Comparison of ENCODE assay signal across 8 cellular contexts in the genomic region with DNA sequence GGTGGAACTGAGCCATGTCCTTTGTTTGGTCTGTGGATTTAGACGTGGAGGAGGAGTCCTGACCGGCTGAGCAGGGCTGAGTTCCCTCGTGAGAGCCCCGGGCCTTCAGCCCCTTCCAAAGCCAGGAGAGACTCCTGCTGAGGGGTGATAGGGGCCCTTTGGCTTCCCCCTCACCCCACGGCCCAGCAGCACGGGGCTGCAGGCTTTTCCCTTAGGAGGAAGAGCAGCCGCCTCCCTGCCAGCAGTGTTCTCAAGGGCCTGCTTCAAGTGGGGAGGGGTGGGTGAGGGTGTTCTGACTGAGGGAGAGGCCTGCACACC. TPM values are rescaled to one million over a fixed set of nuclear protein-coding genes. Genes with fewer than 3 reads are reported as not detected.
A peak's percentile ranks its signal among the peaks of the same experiment; 100 is the strongest.
DNase-seq lines count a peak whose midpoint lies in the region; ATAC-seq, FAIRE-seq and TF ChIP-seq lines count a peak whose summit lies in the region.

No MANE protein-coding gene starts in this region.

- H3K4me3 Mint-ChIP-seq in activated CD4-positive, alpha-beta memory T cell treated with anti-CD3 and anti-CD28 coated beads, Interleukin-2, amount 10 ng/mL, durations not matched to agents 7 days and 5 days, result no peak overlapping the region
- H3K4me3 Mint-ChIP-seq in type B pancreatic cell, result no peak overlapping the region

- H3K27ac Mint-ChIP-seq in activated CD4-positive, alpha-beta memory T cell treated with anti-CD3 and anti-CD28 coated beads, Interleukin-2, amount 10 ng/mL, durations not matched to agents 7 days and 5 days, result peak overlapping the region; percentile 69
- H3K27ac Mint-ChIP-seq in type B pancreatic cell, result peak overlapping the region; percentile 41

- no peaks in the 10 kb centered on the region for H3K9me3 Mint-ChIP-seq in activated CD4-positive, alpha-beta memory T cell treated with anti-CD3 and anti-CD28 coated beads, Interleukin-2, amount 10 ng/mL, durations not matched to agents 7 days and 5 days
- no peaks in the 10 kb centered on the region for H3K9me3 Mint-ChIP-seq in type B pancreatic cell

- ATAC-seq in heart left ventricle (peak in 1 of 4 donors; percentile 24), Right ventricle myocardium superior (ENCODE audit: poor library complexity) (no peak)

- TF ChIP-seq CTCF in heart left ventricle (IDR thresholded peaks at IDR 0.05) (no peak), kidney (IDR thresholded peaks at IDR 0.05; ENCODE audit: borderline replicate concordance, extremely low read depth, insufficient read depth) (no peak), type B pancreatic cell (conservative IDR thresholded peaks at IDR 0.05) (no peak)

- H3K27ac ChIP-seq in heart left ventricle (peak overlapping the region in 11 of 12 donors; percentile 67 to 93 (median 89)), kidney (ENCODE audit: low read depth in 2 of 2, low read length in 2 of 2) (peak overlapping the region; percentile 20 to 82)

- peak overlapping the region in 3 of 12 donors; percentile 72 to 79 (median 78) for H3K4me3 ChIP-seq in heart left ventricle
- H3K4me3 ChIP-seq in kidney (ENCODE audit: low read length in 2 of 2), result no peak overlapping the region

- H3K4me1 ChIP-seq in heart left ventricle (peaks cover 3 to 69% (median 36%) of the 10 kb centered on the region in 12 donors), kidney (ENCODE audit: control insufficient read depth in 1 of 2, insufficient read depth in 1 of 2, low read depth in 1 of 2, low read length in 2 of 2) (peaks cover 0 to 12% of the 10 kb centered on the region in 2 donors)

- H3K9ac ChIP-seq in kidney (ENCODE audit: low read length in 2 of 2), result peak overlapping the region in 1 of 2 donors; percentile 69

- H3K36me3 ChIP-seq in heart left ventricle, result no peaks in the 10 kb centered on the region
- no peaks in the 10 kb centered on the region for H3K36me3 ChIP-seq in kidney (ENCODE audit: control insufficient read depth in 1 of 2, insufficient read depth in 2 of 2, low read length in 2 of 2)

- in situ Hi-C loops in KBM-7 (cut with MboI; ENCODE audit: low pct_unique_long_range_greater_than_20kb, low sequenced_read_pairs), result loop anchor here (25.0 kb wide), 1 partner anchor 165 kb away; the partner anchor contains the start of genes MAP3K3 and TACO1

- H3K36me3 Mint-ChIP-seq in activated CD4-positive, alpha-beta memory T cell treated with anti-CD3 and anti-CD28 coated beads, Interleukin-2, amount 10 ng/mL, durations not matched to agents 7 days and 5 days (ENCODE audit: low read depth), result no peaks in the 10 kb centered on the region
- H3K36me3 Mint-ChIP-seq in type B pancreatic cell, result no peaks in the 10 kb centered on the region

- no peaks in the 10 kb centered on the region for H3K27me3 ChIP-seq in heart left ventricle

- DNase-seq in heart left ventricle (no peak), Right ventricle myocardium superior (no peak), kidney (no peak), type B pancreatic cell (ENCODE audit: extremely low spot score, unreplicated experiment) (no peak), KBM-7 (no peak)
- no peak for DNase-seq in activated CD4-positive, alpha-beta memory T cell treated with anti-CD3 and anti-CD28 coated beads, Interleukin-2, amount 10 ng/mL, durations not matched to agents 7 days and 5 days
- DNase-seq in stimulated activated CD8-positive, alpha-beta memory T cell treated with anti-CD3 and anti-CD28 coated beads, Interleukin-4, amount 100 ng/mL, for 48 hours, result no peak
- DNase-seq in activated CD4-positive, CD25-positive, alpha-beta regulatory T cell treated with anti-CD3 and anti-CD28 coated beads, Interleukin-2, amount 50 U/mL, for 72 hours, result no peak

- CTCF ChIA-PET in activated CD4-positive, alpha-beta memory T cell treated with anti-CD3 and anti-CD28 coated beads, Interleukin-2, amount 10 ng/mL, durations not matched to agents 7 days and 5 days (lab: Charles Lee), result interaction anchor here (0.5 kb wide), 1 partner anchor 262 kb away, joined by 4 read pairs; no protein-coding TSS in a partner anchor

- no peaks in the 10 kb centered on the region for H3K9me3 ChIP-seq in heart left ventricle
- no peaks in the 10 kb centered on the region for H3K9me3 ChIP-seq in kidney (ENCODE audit: control insufficient read depth in 1 of 2, low read length in 2 of 2)

- no peak for FAIRE-seq in kidney (lab: Jason Lieb, UNC)

- no peak for TF ChIP-seq POLR2A in heart left ventricle (IDR thresholded peaks at IDR 0.05)

- H3K27me3 Mint-ChIP-seq in activated CD4-positive, alpha-beta memory T cell treated with anti-CD3 and anti-CD28 coated beads, Interleukin-2, amount 10 ng/mL, durations not matched to agents 7 days and 5 days, result peaks cover 3% of the 10 kb centered on the region
- peaks cover 22% of the 10 kb centered on the region for H3K27me3 Mint-ChIP-seq in type B pancreatic cell

- peaks cover 38% of the 10 kb centered on the region for H3K4me1 Mint-ChIP-seq in activated CD4-positive, alpha-beta memory T cell treated with anti-CD3 and anti-CD28 coated beads, Interleukin-2, amount 10 ng/mL, durations not matched to agents 7 days and 5 days
- H3K4me1 Mint-ChIP-seq in type B pancreatic cell (ENCODE audit: unreplicated experiment), result peaks cover 9% of the 10 kb centered on the region

- intact Hi-C loops in heart left ventricle (cut with DNase I), result loop anchor here in 4 of 10 donors (2.0 to 10.0 kb wide), 5 partner anchors 27 to 105 kb away; partner anchors contain the start of genes ACE (in 1 of the 4) and DCAF7 (in 1 of the 4)
- intact Hi-C loops in Right ventricle myocardium superior (cut with DNase I), result no loop called here
- intact Hi-C loops in kidney (cut with DNase I), result no loop called here

- 28 to 54% (median 47%) methylated on average over 6 to 7 of the region's 7 CpGs for WGBS in heart left ventricle, 4 donors

- POLR2A ChIA-PET in activated CD4-positive, alpha-beta memory T cell treated with anti-CD3 and anti-CD28 coated beads, Interleukin-2, amount 10 ng/mL, durations not matched to agents 7 days and 5 days (lab: Charles Lee), result interaction anchor here (1.1 to 3.5 kb wide), 8 partner anchors 12 to 295 kb away, joined by 3 to 30 read pairs (median 6); partner anchors contain the start of gene TACO1

RNA-seq across cellular contexts. Expression of gene CYB561, which starts 1.5 kb away (rescaled TPM):
- total RNA-seq in heart left ventricle (10 to 100 TPM in 2 of 9 donors, 1 to 10 TPM in 7; 4.8 to 19.2 (median 8.6) TPM), Right ventricle myocardium superior (18.9 TPM), kidney (51.1 TPM), type B pancreatic cell (ENCODE audit: low replicate concordance) (34.5 and 85.1 TPM in 2 replicates)
- polyA plus RNA-seq in heart left ventricle (10 to 100 TPM in 1 of 2 donors, 1 to 10 TPM in 1; 5.0 to 18.1 TPM), kidney (ENCODE audit: insufficient read depth, low read depth, low replicate concordance) (38.4 TPM)
- 10 to 100 TPM; 28.9 to 30.3 TPM for total RNA-seq in activated CD4-positive, alpha-beta memory T cell treated with anti-CD3 and anti-CD28 coated beads, Interleukin-2, amount 10 ng/mL, durations not matched to agents 7 days and 5 days

RNA-seq across cellular contexts. Expression of gene ACE, which starts 29.2 kb away (rescaled TPM):
- total RNA-seq in heart left ventricle (10 to 100 TPM in 5 of 9 donors, 1 to 10 TPM in 4; 1.6 to 42.3 (median 10.7) TPM), Right ventricle myocardium superior (5.4 TPM), kidney (4.3 TPM), type B pancreatic cell (ENCODE audit: low replicate concordance) (3.6 and 9.1 TPM in 2 replicates)
- polyA plus RNA-seq in heart left ventricle (1 to 10 TPM; 4.0 to 5.6 TPM), kidney (ENCODE audit: insufficient read depth, low read depth, low replicate concordance) (12.9 TPM)
- total RNA-seq in activated CD4-positive, alpha-beta memory T cell treated with anti-CD3 and anti-CD28 coated beads, Interleukin-2, amount 10 ng/mL, durations not matched to agents 7 days and 5 days, result 10 to 100 TPM; 10.6 to 12.2 TPM
